23 cellular contexts compared by ENCODE assay signal in genomic region chr2:238862701-238863100, GRCh38. TPM values are rescaled to one million over a fixed set of nuclear protein-coding genes. Genes with fewer than 3 reads are reported as not detected.
"Had no signal": no experiment of that assay in that cellular context is flagged by ENCODE, and none has a peak within 500 bp of the region (broad histone marks: within the 10 kb centered on the region; RNA-seq: fewer than 3 reads in every experiment).

No MANE protein-coding gene starts in this region.

- H3K27ac ChIP-seq: body of pancreas, lower lobe of right lung, VCaP had no signal

- H3K4me3 Mint-ChIP-seq: activated T-cell treated with anti-CD3 and anti-CD28 coated beads, Interleukin-2, amount 50 U/mL, for 72 hours; effector memory CD8-positive, alpha-beta T cell; mesothelial cell of epicardium; nephron; T-helper 17 cell had no signal

- H3K27ac Mint-ChIP-seq: activated naive CD4-positive, alpha-beta T cell treated with anti-CD3 and anti-CD28 coated beads, Interleukin-2, amount 50 U/mL, for 72 hours; activated T-cell treated with anti-CD3 and anti-CD28 coated beads, Interleukin-2, amount 50 U/mL, for 72 hours; effector memory CD8-positive, alpha-beta T cell; T-helper 17 cell had no signal

- H3K9me3 ChIP-seq: body of pancreas, lower lobe of right lung had no signal

- H3K36me3 ChIP-seq: lower lobe of right lung had no signal

- H3K36me3 Mint-ChIP-seq: activated naive CD4-positive, alpha-beta T cell treated with anti-CD3 and anti-CD28 coated beads, Interleukin-2, amount 50 U/mL, for 72 hours; mesothelial cell of epicardium had no signal

- H3K4me3 ChIP-seq: body of pancreas, lower lobe of right lung had no signal

- H3K9me3 Mint-ChIP-seq: activated naive CD4-positive, alpha-beta T cell treated with anti-CD3 and anti-CD28 coated beads, Interleukin-2, amount 50 U/mL, for 72 hours; activated T-cell treated with anti-CD3 and anti-CD28 coated beads, Interleukin-2, amount 50 U/mL, for 72 hours; effector memory CD8-positive, alpha-beta T cell; mesothelial cell of epicardium; nephron had no signal

- DNase-seq: activated CD4-positive, alpha-beta T cell treated with anti-CD3 and anti-CD28 coated beads for 1 hour; activated effector memory CD4-positive, alpha-beta T cell treated with anti-CD3 and anti-CD28 coated beads, Interleukin-2, amount 50 U/mL, for 16 hours; activated T-cell treated with anti-CD3 and anti-CD28 coated beads, Interleukin-2, amount 50 U/mL, for 72 hours; amniotic stem cell; body of pancreas; effector memory CD8-positive, alpha-beta T cell; foreskin melanocyte; hypothalamus; islet precursor cell; left colon; lower lobe of right lung; nucleus accumbens; posterior cingulate gyrus; retina; stimulated activated naive CD8-positive, alpha-beta T cell treated with anti-CD3 and anti-CD28 coated beads, Interleukin-15, Interleukin-2, amounts not matched to agents 100 U/mL and 50 U/mL, for 24 hours; T-helper 17 cell; trophoblast cell had no signal

RNA-seq across cellular contexts. Expression of gene TWIST2, which starts 14.8 kb away (rescaled TPM):
- total RNA-seq: activated CD8-positive, alpha-beta memory T cell treated with anti-CD3 and anti-CD28 coated beads for 36 hours; activated naive CD4-positive, alpha-beta T cell treated with anti-CD3 and anti-CD28 coated beads, Interleukin-2, amount 50 U/mL, for 72 hours; activated T-cell treated with anti-CD3 and anti-CD28 coated beads, Interleukin-2, amount 50 U/mL, for 72 hours; dermis microvascular lymphatic vessel endothelial cell; T-helper 17 cell had no signal
